ENCODE assay signal across 10 cellular contexts in genomic region chr15:25783134-25783533, GRCh38.
"Had no signal": no experiment of that assay in that cellular context is flagged by ENCODE, and none has a peak within 500 bp of the region (broad histone marks: within the 10 kb centered on the region; RNA-seq: fewer than 3 reads in every experiment).

No MANE protein-coding gene starts in this region.

- H3K4me3 Mint-ChIP-seq: endodermal cell; natural killer cell; stimulated activated naive B cell treated with anti-CD40 and anti-IgM and Interleukin-4, amounts not matched to agents 10 μg/mL and 1 μg/mL and 100 μg/mL, for 72 hours; type B pancreatic cell had no signal

- H3K4me1 ChIP-seq: psoas muscle, right lobe of liver had no signal

- H3K4me3 ChIP-seq: mucosa of descending colon, psoas muscle, right lobe of liver had no signal

- H3K9me3 Mint-ChIP-seq: endodermal cell; natural killer cell; stimulated activated naive B cell treated with anti-CD40 and anti-IgM and Interleukin-4, amounts not matched to agents 10 μg/mL and 1 μg/mL and 100 μg/mL, for 72 hours; type B pancreatic cell had no signal

- DNase-seq: dermis blood vessel endothelial cell; natural killer cell; occipital lobe; psoas muscle; stimulated activated naive B cell treated with anti-CD40 and anti-IgM and Interleukin-4, amounts not matched to agents 10 μg/mL and 1 μg/mL and 100 μg/mL, for 72 hours had no signal

- H3K4me1 Mint-ChIP-seq: endodermal cell had no signal

- H3K27me3 Mint-ChIP-seq: type B pancreatic cell had no signal

- ATAC-seq: left colon, mucosa of descending colon, psoas muscle had no signal

- H3K36me3 ChIP-seq: right lobe of liver had no signal

- H3K36me3 Mint-ChIP-seq: natural killer cell, type B pancreatic cell had no signal

- H3K27me3 ChIP-seq: right lobe of liver had no signal

- H3K9me3 ChIP-seq: psoas muscle, right lobe of liver had no signal

- H3K27ac ChIP-seq: psoas muscle, right lobe of liver had no signal

- H3K27ac Mint-ChIP-seq: endodermal cell, type B pancreatic cell had no signal
